Comparison of ENCODE assay signal across 28 cellular contexts in the genomic region with DNA sequence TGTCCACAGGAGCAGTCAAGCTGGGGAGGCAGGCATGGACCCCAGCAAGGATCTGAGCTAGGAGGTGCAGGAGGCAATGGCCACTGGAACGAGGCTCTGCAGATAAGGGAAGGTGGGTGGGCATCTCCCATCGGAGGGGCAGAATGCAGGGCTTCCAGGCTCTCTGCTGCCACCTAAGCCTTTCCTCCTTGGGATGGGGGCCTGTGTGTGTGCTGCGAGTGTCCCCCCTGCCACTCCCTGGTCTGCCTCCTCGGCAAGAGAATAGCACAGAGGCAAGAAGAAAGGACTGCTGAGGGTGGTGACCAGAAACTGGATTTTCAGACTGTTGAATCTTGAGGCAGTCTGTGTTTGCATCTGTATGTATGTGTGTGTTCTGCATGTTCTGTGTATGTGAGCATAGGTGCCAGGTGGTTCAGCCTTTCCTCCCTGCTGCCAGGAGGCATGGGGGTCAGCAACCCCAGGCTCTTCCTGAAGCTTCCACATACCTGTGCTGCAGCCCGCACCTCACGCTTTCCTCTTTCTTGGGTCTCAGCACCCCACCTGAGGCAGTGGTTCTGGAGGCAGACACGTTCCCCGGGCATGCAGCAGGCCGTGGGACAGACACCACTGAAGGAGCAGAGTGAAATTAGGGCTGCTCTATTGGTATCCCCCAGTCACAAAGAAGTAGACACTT.
"Had no signal": no experiment of that assay in that cellular context is flagged by ENCODE, and none has a peak within 500 bp of the region (broad histone marks: within the 10 kb centered on the region; RNA-seq: fewer than 3 reads in every experiment).

No MANE protein-coding gene starts in this region.

- H3K9me3 ChIP-seq: adrenal gland, body of pancreas, tibial artery had no signal

- H3K9me3 Mint-ChIP-seq: activated naive CD8-positive, alpha-beta T cell treated with anti-CD3 and anti-CD28 coated beads for 36 hours; activated T-cell treated with anti-CD3 and anti-CD28 coated beads, Interleukin-2, amount 50 U/mL, for 72 hours; neural progenitor cell; stimulated activated memory B cell treated with anti-CD40 and anti-IgM and Interleukin-4, amounts not matched to agents 10 μg/mL and 1 μg/mL and 100 μg/mL, for 72 hours; stimulated activated naive CD8-positive, alpha-beta T cell treated with anti-CD3 and anti-CD28 coated beads, Interleukin-15, amount 100 ng/mL, for 72 hours; T-cell had no signal

- H2AFZ ChIP-seq: neural progenitor cell had no signal

- ATAC-seq: activated T-cell treated with anti-CD3 and anti-CD28 coated beads, Interleukin-2, amount 50 U/mL, for 72 hours; body of pancreas; esophagus mucosa; left colon; naive thymus-derived CD8-positive, alpha-beta T cell; sciatic nerve; stimulated activated memory B cell treated with anti-CD40 and anti-IgM and Interleukin-4, amounts not matched to agents 10 μg/mL and 1 μg/mL and 100 μg/mL, for 72 hours; stimulated activated naive CD8-positive, alpha-beta T cell treated with anti-CD3 and anti-CD28 coated beads, Interleukin-15, amount 100 ng/mL, for 72 hours; T-cell had no signal

- H3K4me1 ChIP-seq: adrenal gland, body of pancreas, neural progenitor cell had no signal

- H3K4me2 ChIP-seq: neural progenitor cell had no signal

- H3K27me3 Mint-ChIP-seq: activated naive CD8-positive, alpha-beta T cell treated with anti-CD3 and anti-CD28 coated beads for 36 hours; naive thymus-derived CD8-positive, alpha-beta T cell; stimulated activated naive CD8-positive, alpha-beta T cell treated with anti-CD3 and anti-CD28 coated beads, Interleukin-15, amount 100 ng/mL, for 72 hours had no signal

- H3K36me3 Mint-ChIP-seq: activated naive CD8-positive, alpha-beta T cell treated with anti-CD3 and anti-CD28 coated beads for 36 hours; naive thymus-derived CD8-positive, alpha-beta T cell; neural progenitor cell; stimulated activated memory B cell treated with anti-CD40 and anti-IgM and Interleukin-4, amounts not matched to agents 10 μg/mL and 1 μg/mL and 100 μg/mL, for 72 hours; T-cell had no signal

- H3K9ac ChIP-seq: neural progenitor cell had no signal

- H3K4me3 ChIP-seq: adrenal gland, body of pancreas, neural progenitor cell, skin epidermis, tibial artery had no signal

- H3K4me1 Mint-ChIP-seq: activated naive CD8-positive, alpha-beta T cell treated with anti-CD3 and anti-CD28 coated beads for 36 hours; naive thymus-derived CD8-positive, alpha-beta T cell; neural progenitor cell; stimulated activated memory B cell treated with anti-CD40 and anti-IgM and Interleukin-4, amounts not matched to agents 10 μg/mL and 1 μg/mL and 100 μg/mL, for 72 hours; stimulated activated naive CD8-positive, alpha-beta T cell treated with anti-CD3 and anti-CD28 coated beads, Interleukin-15, amount 100 ng/mL, for 72 hours; T-cell had no signal

- H3K36me3 ChIP-seq: neural progenitor cell had no signal

- H3K4me3 Mint-ChIP-seq: activated naive CD8-positive, alpha-beta T cell treated with anti-CD3 and anti-CD28 coated beads for 36 hours; activated T-cell treated with anti-CD3 and anti-CD28 coated beads, Interleukin-2, amount 50 U/mL, for 72 hours; naive thymus-derived CD8-positive, alpha-beta T cell; neural progenitor cell; stimulated activated memory B cell treated with anti-CD40 and anti-IgM and Interleukin-4, amounts not matched to agents 10 μg/mL and 1 μg/mL and 100 μg/mL, for 72 hours; stimulated activated naive CD8-positive, alpha-beta T cell treated with anti-CD3 and anti-CD28 coated beads, Interleukin-15, amount 100 ng/mL, for 72 hours; T-cell had no signal

- DNase-seq: activated CD4-positive, alpha-beta T cell treated with anti-CD3 and anti-CD28 coated beads for 4 hours; activated CD4-positive, alpha-beta T cell treated with anti-CD3 and anti-CD28 coated beads, Interleukin-2, amount 50 U/mL, for 4 hours; activated CD4-positive, CD25-positive, alpha-beta regulatory T cell; activated naive CD4-positive, alpha-beta T cell; activated naive CD8-positive, alpha-beta T cell treated with anti-CD3 and anti-CD28 coated beads for 36 hours; activated T-cell treated with anti-CD3 and anti-CD28 coated beads for 4 hours; activated T-cell treated with anti-CD3 and anti-CD28 coated beads, Interleukin-2, amount 50 U/mL, for 72 hours; body of pancreas; dermis blood vessel endothelial cell; effector memory CD4-positive, alpha-beta T cell; foreskin fibroblast; hippocampal formation; kidney; left colon; mesenchymal stem cell; naive thymus-derived CD8-positive, alpha-beta T cell; stimulated activated CD4-positive, alpha-beta T cell treated with anti-CD3 and anti-CD28 coated beads, Interleukin-12 subunit alpha, Interleukin-12 subunit beta, amount 100 ng/mL, for 4 hours; stimulated activated CD4-positive, alpha-beta T cell treated with anti-CD3 and anti-CD28 coated beads, Interleukin-4, amount 100 ng/mL, for 1 hour; stimulated activated naive CD8-positive, alpha-beta T cell treated with anti-CD3 and anti-CD28 coated beads, Interleukin-15, amount 100 ng/mL, for 72 hours; T-cell; tibial artery had no signal

- H3K27me3 ChIP-seq: adrenal gland, body of pancreas, neural progenitor cell, tibial artery had no signal

- H3K27ac ChIP-seq: adrenal gland, body of pancreas, neural progenitor cell, skin epidermis had no signal

- H3K27ac Mint-ChIP-seq: activated naive CD8-positive, alpha-beta T cell treated with anti-CD3 and anti-CD28 coated beads for 36 hours; neural progenitor cell; progenitor cell of endocrine pancreas; stimulated activated memory B cell treated with anti-CD40 and anti-IgM and Interleukin-4, amounts not matched to agents 10 μg/mL and 1 μg/mL and 100 μg/mL, for 72 hours; T-cell had no signal
